Comparison of ENCODE assay signal across 1 cellular context in the genomic region with DNA sequence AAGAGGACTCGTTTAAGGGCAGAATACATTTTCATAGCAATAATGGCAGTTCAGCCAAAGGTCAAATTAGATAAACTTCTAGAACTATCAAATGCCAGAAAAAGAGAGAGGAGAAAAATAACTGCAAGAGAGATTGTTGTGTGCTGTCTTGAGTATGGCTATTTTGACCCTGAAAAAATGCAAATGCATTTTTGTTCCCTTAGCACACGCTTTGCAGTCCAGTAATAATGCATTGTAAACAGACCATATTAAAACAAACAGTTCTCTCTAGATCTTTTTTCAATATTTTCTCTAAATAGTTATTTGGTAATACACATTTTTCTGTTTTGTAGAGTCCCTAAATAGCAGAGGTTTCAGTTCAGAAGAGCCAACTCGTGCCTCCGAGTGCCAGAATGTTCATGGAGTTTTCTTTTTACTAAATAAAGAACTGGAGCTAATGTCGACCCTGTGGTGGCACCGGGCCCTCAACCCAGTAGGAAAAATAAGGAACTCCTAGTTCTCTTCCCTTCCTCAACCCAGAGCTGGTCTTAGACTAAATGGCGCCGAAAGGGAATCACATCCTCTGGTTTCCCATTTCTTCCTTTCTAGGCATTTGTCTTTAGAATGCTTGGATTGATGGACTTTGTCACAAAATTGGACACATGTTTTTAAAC.
TF ChIP-seq lines count a peak whose summit lies in the region.

No MANE protein-coding gene starts in this region.

TF ChIP-seq in IMR-90, 13 proteins besides CTCF, POLR2A, EP300 and RAD21 (continued from another document):
- TF ChIP-seq ELK1 (IDR thresholded peaks at IDR 0.05; ENCODE audit: borderline replicate concordance, low read depth, low read length), result no peak
- no peak for TF ChIP-seq CEBPB (IDR thresholded peaks at IDR 0.05; ENCODE audit: low read depth, low read length)
- TF ChIP-seq NFE2L2 (IDR thresholded peaks at IDR 0.05; ENCODE audit: low read depth, low read length), result no peak
